9 cellular contexts compared by ENCODE assay signal in genomic region chr6:166588691-166589333, GRCh38. TPM values are rescaled to one million over a fixed set of nuclear protein-coding genes. Genes with fewer than 3 reads are reported as not detected.
DNase-seq lines count a peak whose midpoint lies in the region; ATAC-seq and TF ChIP-seq lines count a peak whose summit lies in the region.
"Had no signal": no experiment of that assay in that cellular context is flagged by ENCODE, and none has a peak within 500 bp of the region (broad histone marks: within the 10 kb centered on the region; RNA-seq: fewer than 3 reads in every experiment).

No MANE protein-coding gene starts in this region.

- H3K9me3 ChIP-seq in left ventricle myocardium inferior (replicated peaks) (no peaks in the 10 kb centered on the region), Loucy (ENCODE audit: insufficient read depth, low read depth, low read length) (no peaks in the 10 kb centered on the region)

- H4K20me1 ChIP-seq in Loucy (ENCODE audit: insufficient read depth, low read length, poor library complexity, severe bottlenecking): no peaks in the 10 kb centered on the region

- H3F3A ChIP-seq in Loucy (ENCODE audit: low read depth): no peaks in the 10 kb centered on the region

- H3K27me3 ChIP-seq in left ventricle myocardium inferior (ENCODE audit: low read depth): no peaks in the 10 kb centered on the region
- H3K27me3 ChIP-seq in Loucy (ENCODE audit: insufficient read depth, low read length, poor library complexity, severe bottlenecking): no peaks in the 10 kb centered on the region

- no peak overlapping the region for H3K4me3 ChIP-seq in left ventricle myocardium inferior
- peak overlapping the region; percentile 45 for H3K4me3 ChIP-seq in Loucy (ENCODE audit: low read length, poor library complexity, severe bottlenecking)

- no peaks in the 10 kb centered on the region for H3K36me3 ChIP-seq in left ventricle myocardium inferior
- no peaks in the 10 kb centered on the region for H3K36me3 ChIP-seq in Loucy (ENCODE audit: insufficient read depth, low read length)

- no peak for TF ChIP-seq CTCF in left ventricle myocardium inferior (IDR thresholded peaks at IDR 0.05; ENCODE audit: borderline replicate concordance)
- TF ChIP-seq CTCF in Loucy (conservative IDR thresholded peaks at IDR 0.05; ENCODE audit: low read length): no peak

- no peak for ATAC-seq in Right ventricle myocardium inferior
- no peak for ATAC-seq in HG03565 (IDR thresholded peaks at IDR 0.05; ENCODE audit: unreplicated experiment)

- H3K27ac ChIP-seq in left ventricle myocardium inferior (replicated peaks): peak overlapping the region; percentile 41

- no peak overlapping the region for H2AFZ ChIP-seq in Loucy (ENCODE audit: low read length)

- no peaks in the 10 kb centered on the region for H3K79me2 ChIP-seq in Loucy (ENCODE audit: insufficient read depth, low read length)

- no peak for DNase-seq in left ventricle myocardium inferior
- DNase-seq in Right ventricle myocardium inferior (ENCODE audit: missing footprints): no peak
- peak; percentile 73 for DNase-seq in fibroblast of peridontal ligament (ENCODE audit: extremely low read depth)
- DNase-seq in stimulated activated naive CD4-positive, alpha-beta T cell (lab: John Stamatoyannopoulos, UW): no peak
- DNase-seq in stimulated activated CD4-positive, alpha-beta T cell treated with anti-CD3 and anti-CD28 coated beads, Interleukin-12 subunit alpha, Interleukin-12 subunit beta, amount 100 ng/mL, for 4 hours: no peak
- no peak for DNase-seq in NK-92 (lab: John Stamatoyannopoulos, UW; ENCODE audit: unreplicated experiment)
- DNase-seq: left cardiac atrium had no signal

- intact Hi-C loops in left ventricle myocardium inferior (cut with micrococcal nuclease) (no loop called here), Right ventricle myocardium inferior (cut with DNase I) (no loop called here)

- peak overlapping the region; percentile 12 for H3K9ac ChIP-seq in Loucy (ENCODE audit: low read depth, low read length, poor library complexity, severe bottlenecking)

- no peaks in the 10 kb centered on the region for H3K9me2 ChIP-seq in Loucy (replicated peaks; ENCODE audit: low read depth, low read length)

- H3K4me1 ChIP-seq in left ventricle myocardium inferior (peaks cover 49% of the 10 kb centered on the region), Loucy (ENCODE audit: insufficient read depth, low read length, poor library complexity, severe bottlenecking) (peaks cover 37% of the 10 kb centered on the region)

- H3K4me2 ChIP-seq in Loucy (ENCODE audit: low read depth, low read length, poor library complexity, severe bottlenecking): peak overlapping the region; percentile 68

RNA-seq across cellular contexts. Expression of gene RAMACL, which starts 2.3 kb away (rescaled TPM):
- total RNA-seq in left ventricle myocardium inferior: 0.77 TPM
- total RNA-seq in Right ventricle myocardium inferior: 0.43 TPM

RNA-seq across cellular contexts. Expression of gene RPS6KA2, which starts 38.2 kb away (rescaled TPM):
- 77.2 TPM for total RNA-seq in left ventricle myocardium inferior
- 55.5 TPM for total RNA-seq in Right ventricle myocardium inferior
